In genomic region chr5:37370864-37371726, GRCh38 we compare ENCODE assay signal across 8 cellular contexts. TPM values are rescaled to one million over a fixed set of nuclear protein-coding genes. Genes with fewer than 3 reads are reported as not detected.
DNase-seq lines count a peak whose midpoint lies in the region; ATAC-seq, FAIRE-seq and TF ChIP-seq lines count a peak whose summit lies in the region.

TSS of gene NUP155 (minus strand) at chr5:37371106. CDS start at chr5:37370977, 129 bp downstream.

- H3K9me3 ChIP-seq in astrocyte (ENCODE audit: insufficient read depth, low read depth, low read length), result no peaks in the 10 kb centered on the region

- no peaks in the 10 kb centered on the region for H3K27me3 ChIP-seq in astrocyte (ENCODE audit: insufficient read depth, low read length)

- peak within 1 kb of the TSS; percentile 84 for H3K27ac ChIP-seq in astrocyte (ENCODE audit: low read depth, low read length)

- H3K79me2 ChIP-seq in astrocyte (ENCODE audit: insufficient read depth, low read length), result peaks cover 49% of the 10 kb centered on the region

- ATAC-seq in GM18505 (IDR thresholded peaks at IDR 0.05; ENCODE audit: unreplicated experiment) (peak; percentile 96), HG02973 (IDR thresholded peaks at IDR 0.05; ENCODE audit: unreplicated experiment) (peak; percentile 95)

- no peaks in the 10 kb centered on the region for H3K9me3 Mint-ChIP-seq in astrocyte (ENCODE audit: unreplicated experiment)

- H3K4me3 Mint-ChIP-seq in astrocyte (ENCODE audit: unreplicated experiment), result peak within 1 kb of the TSS; percentile 99

- H3K4me2 ChIP-seq in astrocyte (ENCODE audit: low read length), result peak within 1 kb of the TSS; percentile 96

- TF ChIP-seq POLR2A in GM18505 (IDR thresholded peaks at IDR 0.05; ENCODE audit: borderline replicate concordance, extremely low read depth, insufficient read depth, insufficient read length), result peak; percentile 79

- no peaks in the 10 kb centered on the region for H3K36me3 Mint-ChIP-seq in astrocyte (ENCODE audit: low read depth, unreplicated experiment)

- no peaks in the 10 kb centered on the region for H3K27me3 Mint-ChIP-seq in astrocyte (ENCODE audit: low read depth, unreplicated experiment)

- H3K9ac ChIP-seq in astrocyte (ENCODE audit: low read length), result peak within 1 kb of the TSS; percentile 97

- H3K36me3 ChIP-seq in astrocyte (ENCODE audit: insufficient read depth, low read length), result no peaks in the 10 kb centered on the region

- peak within 1 kb of the TSS; percentile 97 for H3K27ac Mint-ChIP-seq in astrocyte (ENCODE audit: unreplicated experiment)

- peaks cover 2% of the 10 kb centered on the region for H3K4me1 Mint-ChIP-seq in astrocyte (ENCODE audit: low read depth, unreplicated experiment)

- DNase-seq in NCI-H2029 (lab: John Stamatoyannopoulos, UW) (peak; percentile 90), T-helper 22 cell (ENCODE audit: low read depth) (peak; percentile 85), astrocyte (ENCODE audit: low read depth) (peak; percentile 96), hepatic stellate cell (ENCODE audit: low spot score) (peak; percentile 93), renal cortical epithelial cell (ENCODE audit: low read depth) (peak; percentile 96), cortex of kidney (lab: John Stamatoyannopoulos, UW) (no peak)

- FAIRE-seq in astrocyte (lab: Jason Lieb, UNC), result peak; percentile 60

- H3K4me1 ChIP-seq in astrocyte (ENCODE audit: insufficient read depth, low read length), result peaks cover 15% of the 10 kb centered on the region

- H3K4me3 ChIP-seq in astrocyte (ENCODE audit: insufficient read depth, low read depth, low read length), result peak within 1 kb of the TSS; percentile 100

- TF ChIP-seq CTCF in astrocyte (IDR thresholded peaks at IDR 0.05; ENCODE audit: insufficient read depth, low read depth, low read length), result no peak

- H4K20me1 ChIP-seq in astrocyte (ENCODE audit: insufficient read depth, low read length), result peaks cover 11% of the 10 kb centered on the region

- peak within 1 kb of the TSS; percentile 78 for H2AFZ ChIP-seq in astrocyte (ENCODE audit: low read depth, low read length)

RNA-seq across cellular contexts. Expression of gene NUP155, which starts in this region (rescaled TPM):
- total RNA-seq in astrocyte (26.7 and 28.8 TPM in 2 replicates), renal cortical epithelial cell (35.2 and 43.4 TPM in 2 replicates)
